Comparison of ENCODE assay signal across 28 cellular contexts in the genomic region with DNA sequence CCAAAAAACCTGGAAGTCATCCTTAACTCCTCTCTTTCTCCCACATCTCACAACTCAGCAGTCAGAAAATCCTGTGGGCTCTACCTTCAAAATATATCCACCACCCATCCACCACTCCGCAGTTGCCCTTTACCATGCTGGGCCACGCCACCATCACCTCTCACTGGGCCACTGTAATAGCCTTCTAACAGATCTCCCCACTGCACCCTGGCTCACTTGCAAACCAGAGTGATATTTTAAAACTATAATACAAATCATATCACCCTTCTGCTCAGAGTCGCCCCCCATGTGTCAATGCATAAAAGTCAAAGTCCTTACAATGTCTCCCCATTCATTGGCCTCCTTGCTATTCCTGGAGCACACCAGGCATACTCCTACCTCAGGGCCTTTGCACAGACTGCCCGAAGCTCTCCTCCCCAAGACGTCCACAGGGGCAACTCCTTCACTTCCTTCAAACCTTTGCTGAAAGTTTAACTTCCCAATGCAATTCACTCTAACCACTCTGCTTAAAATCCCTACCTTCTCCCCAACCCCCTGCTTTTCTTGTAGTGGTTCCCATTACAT. TPM values are rescaled to one million over a fixed set of nuclear protein-coding genes. Genes with fewer than 3 reads are reported as not detected.
"Had no signal": no experiment of that assay in that cellular context is flagged by ENCODE, and none has a peak within 500 bp of the region (broad histone marks: within the 10 kb centered on the region; RNA-seq: fewer than 3 reads in every experiment).

No MANE protein-coding gene starts in this region.

- ATAC-seq: effector memory CD8-positive, alpha-beta T cell; left colon; lower lobe of right lung; naive thymus-derived CD8-positive, alpha-beta T cell; psoas muscle; right cardiac atrium; stimulated activated naive B cell treated with anti-CD40 and anti-IgM and Interleukin-4, amounts not matched to agents 10 μg/mL and 1 μg/mL and 100 μg/mL, for 72 hours had no signal

- H3K9me3 Mint-ChIP-seq: effector memory CD8-positive, alpha-beta T cell; immature natural killer cell; naive thymus-derived CD8-positive, alpha-beta T cell; stimulated activated naive B cell treated with anti-CD40 and anti-IgM and Interleukin-4, amounts not matched to agents 10 μg/mL and 1 μg/mL and 100 μg/mL, for 72 hours; stimulated activated naive CD8-positive, alpha-beta T cell treated with anti-CD3 and anti-CD28 coated beads, Interleukin-15, Interleukin-2, amounts not matched to agents 100 ng/mL and 50 ng/mL, for 24 hours had no signal

- FAIRE-seq: endometrium, urothelium cell line had no signal

- H3K36me3 ChIP-seq: esophagus squamous epithelium, left ventricle myocardium inferior, lower lobe of right lung, ovary, spleen, thoracic aorta, tibial nerve, upper lobe of left lung had no signal

- H3K27me3 Mint-ChIP-seq: effector memory CD8-positive, alpha-beta T cell; naive thymus-derived CD8-positive, alpha-beta T cell; stimulated activated naive CD8-positive, alpha-beta T cell treated with anti-CD3 and anti-CD28 coated beads, Interleukin-15, Interleukin-2, amounts not matched to agents 100 ng/mL and 50 ng/mL, for 24 hours had no signal

- H3K36me3 Mint-ChIP-seq: stimulated activated naive B cell treated with anti-CD40 and anti-IgM and Interleukin-4, amounts not matched to agents 10 μg/mL and 1 μg/mL and 100 μg/mL, for 72 hours had no signal

- H3K27ac Mint-ChIP-seq: effector memory CD8-positive, alpha-beta T cell; stimulated activated naive B cell treated with anti-CD40 and anti-IgM and Interleukin-4, amounts not matched to agents 10 μg/mL and 1 μg/mL and 100 μg/mL, for 72 hours; stimulated activated naive CD8-positive, alpha-beta T cell treated with anti-CD3 and anti-CD28 coated beads, Interleukin-15, Interleukin-2, amounts not matched to agents 100 ng/mL and 50 ng/mL, for 24 hours had no signal

- DNase-seq: cortex of kidney; effector memory CD8-positive, alpha-beta T cell; esophagus squamous epithelium; foreskin melanocyte; hypothalamus; immature natural killer cell; islet precursor cell; kidney glomerular epithelial cell; left colon; left ventricle myocardium inferior; lower lobe of right lung; naive thymus-derived CD8-positive, alpha-beta T cell; occipital lobe; ovary; posterior cingulate gyrus; psoas muscle; right cardiac atrium; spleen; stimulated activated naive B cell treated with anti-CD40 and anti-IgM and Interleukin-4, amounts not matched to agents 10 μg/mL and 1 μg/mL and 100 μg/mL, for 72 hours; upper lobe of left lung had no signal

- H3K27me3 ChIP-seq: esophagus squamous epithelium, ovary, spleen, tibial nerve, upper lobe of left lung had no signal

- H3K4me1 Mint-ChIP-seq: immature natural killer cell; naive thymus-derived CD8-positive, alpha-beta T cell; stimulated activated naive B cell treated with anti-CD40 and anti-IgM and Interleukin-4, amounts not matched to agents 10 μg/mL and 1 μg/mL and 100 μg/mL, for 72 hours had no signal

- H3K4me3 Mint-ChIP-seq: effector memory CD8-positive, alpha-beta T cell; immature natural killer cell; naive thymus-derived CD8-positive, alpha-beta T cell; stimulated activated naive B cell treated with anti-CD40 and anti-IgM and Interleukin-4, amounts not matched to agents 10 μg/mL and 1 μg/mL and 100 μg/mL, for 72 hours; stimulated activated naive CD8-positive, alpha-beta T cell treated with anti-CD3 and anti-CD28 coated beads, Interleukin-15, Interleukin-2, amounts not matched to agents 100 ng/mL and 50 ng/mL, for 24 hours had no signal

- H3K9me3 ChIP-seq: esophagus squamous epithelium, left ventricle myocardium inferior, lower lobe of right lung, ovary, psoas muscle, spleen, thoracic aorta, tibial nerve, upper lobe of left lung had no signal

- H3K27ac ChIP-seq: esophagus squamous epithelium, left ventricle myocardium inferior, lower lobe of right lung, ovary, psoas muscle, skin epidermis, spleen, thoracic aorta, tibial nerve, upper lobe of left lung had no signal

- H3K4me3 ChIP-seq: esophagus squamous epithelium, left ventricle myocardium inferior, lower lobe of right lung, ovary, psoas muscle, skin epidermis, spleen, thoracic aorta, tibial nerve, upper lobe of left lung had no signal

RNA-seq across cellular contexts. Expression of a gene that starts 1.5 kb away (rescaled TPM):
- total RNA-seq: mesenteric fat pad, psoas muscle, thoracic aorta had no signal
- polyA plus RNA-seq: neural cell had no signal
